Comparison of ENCODE assay signal across 5 cellular contexts in the genomic region with DNA sequence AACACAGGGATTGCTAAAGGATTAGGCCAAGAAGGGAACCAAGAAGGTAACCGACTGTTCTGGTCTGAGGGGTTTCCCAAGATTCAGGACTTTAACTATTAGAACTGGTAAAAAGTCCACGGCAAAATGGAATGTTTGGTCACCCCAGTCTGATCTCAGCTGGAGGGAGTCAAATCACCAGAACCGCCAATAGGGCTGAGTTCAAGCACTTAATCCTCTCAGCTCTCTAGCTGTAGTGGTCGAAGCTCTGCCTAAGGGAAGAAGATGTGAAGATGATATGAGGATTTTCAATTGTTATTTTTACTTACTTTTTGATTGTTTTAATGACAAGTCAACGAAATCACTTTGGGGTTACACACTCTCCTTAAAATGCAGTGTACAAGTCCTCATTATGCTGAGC. TPM values are rescaled to one million over a fixed set of nuclear protein-coding genes. Genes with fewer than 3 reads are reported as not detected.
"Had no signal": no experiment of that assay in that cellular context is flagged by ENCODE, and none has a peak within 500 bp of the region (broad histone marks: within the 10 kb centered on the region; RNA-seq: fewer than 3 reads in every experiment).

No MANE protein-coding gene starts in this region.

- H3K9me3 Mint-ChIP-seq: H9 had no signal

- H3K4me3 Mint-ChIP-seq: H9 had no signal

- DNase-seq: GOT3, H9, HCEC 1CT, IMR-90 had no signal

- H3K4me3 ChIP-seq: K562 had no signal

- H3K27ac Mint-ChIP-seq: H9 had no signal

- ATAC-seq: K562 had no signal

RNA-seq across cellular contexts. Expression of gene F5, which starts 29.1 kb away (rescaled TPM):
- total RNA-seq: IMR-90 had no signal
- polyA plus RNA-seq: IMR-90 had no signal
